Comparison of ENCODE assay signal across 20 cellular contexts in genomic region chr2:235611337-235611736, GRCh38.
DNase-seq lines count a peak whose midpoint lies in the region; ATAC-seq and TF ChIP-seq lines count a peak whose summit lies in the region.
"Had no signal": no experiment of that assay in that cellular context is flagged by ENCODE, and none has a peak within 500 bp of the region (broad histone marks: within the 10 kb centered on the region; RNA-seq: fewer than 3 reads in every experiment).

No MANE protein-coding gene starts in this region.

- DNase-seq in NCI-H1417 treated with DMSO at 0.1 percent for 48 hours (lab: John Stamatoyannopoulos, UW) (peak; percentile 87), NCI-H524 treated with DMSO at 0.1 percent for 48 hours (lab: John Stamatoyannopoulos, UW) (peak; percentile 75), glutamatergic neuron (no peak), NCI-H226 (no peak)
- DNase-seq in central memory CD4-positive, alpha-beta T cell, result no peak
- DNase-seq in activated naive CD4-positive, alpha-beta T cell treated with anti-CD3 and anti-CD28 coated beads for 36 hours, result no peak
- DNase-seq: activated CD4-positive, alpha-beta T cell treated with anti-CD3 and anti-CD28 coated beads for 4 hours; activated CD8-positive, alpha-beta memory T cell treated with anti-CD3 and anti-CD28 coated beads, Interleukin-2, amount 50 U/mL, for 48 hours; activated naive CD4-positive, alpha-beta T cell; CD8-positive, alpha-beta memory T cell; IMR-90; MG63; ovary; Peyer's patch; stimulated activated naive CD8-positive, alpha-beta T cell treated with anti-CD3 and anti-CD28 coated beads, Interleukin-15, Interleukin-2, amounts not matched to agents 100 U/mL and 50 U/mL, for 24 hours had no signal

- H3K9me3 Mint-ChIP-seq in glutamatergic neuron (ENCODE audit: unreplicated experiment), result peaks cover 38% of the 10 kb centered on the region
- H3K9me3 Mint-ChIP-seq in activated naive CD4-positive, alpha-beta T cell treated with anti-CD3 and anti-CD28 coated beads for 36 hours, result no peaks in the 10 kb centered on the region
- H3K9me3 Mint-ChIP-seq: CD8-positive, alpha-beta memory T cell; type B pancreatic cell had no signal

- peak overlapping the region; percentile 61 for H3K4me3 Mint-ChIP-seq in glutamatergic neuron (ENCODE audit: unreplicated experiment)
- H3K4me3 Mint-ChIP-seq in activated naive CD4-positive, alpha-beta T cell treated with anti-CD3 and anti-CD28 coated beads for 36 hours, result no peak overlapping the region
- H3K4me3 Mint-ChIP-seq: CD8-positive, alpha-beta memory T cell had no signal

- peak overlapping the region; percentile 99 for H3K27ac Mint-ChIP-seq in glutamatergic neuron (ENCODE audit: unreplicated experiment)
- no peak overlapping the region for H3K27ac Mint-ChIP-seq in activated naive CD4-positive, alpha-beta T cell treated with anti-CD3 and anti-CD28 coated beads for 36 hours
- H3K27ac Mint-ChIP-seq: CD8-positive, alpha-beta memory T cell; type B pancreatic cell had no signal

- TF ChIP-seq CTCF in C4-2B (conservative IDR thresholded peaks at IDR 0.05) (no peak), glutamatergic neuron (IDR thresholded peaks at IDR 0.05; ENCODE audit: partially characterized antibody, unreplicated experiment) (no peak)

- H3K4me1 Mint-ChIP-seq in glutamatergic neuron (ENCODE audit: low read depth, unreplicated experiment), result peaks cover 76% of the 10 kb centered on the region
- no peaks in the 10 kb centered on the region for H3K4me1 Mint-ChIP-seq in activated naive CD4-positive, alpha-beta T cell treated with anti-CD3 and anti-CD28 coated beads for 36 hours (ENCODE audit: low read depth)

- peaks cover 20% of the 10 kb centered on the region for H3K27me3 Mint-ChIP-seq in glutamatergic neuron (ENCODE audit: unreplicated experiment)
- peaks cover 2% of the 10 kb centered on the region for H3K27me3 Mint-ChIP-seq in activated naive CD4-positive, alpha-beta T cell treated with anti-CD3 and anti-CD28 coated beads for 36 hours (ENCODE audit: low read depth)
- H3K27me3 Mint-ChIP-seq: type B pancreatic cell had no signal

- intact Hi-C loops in activated naive CD4-positive, alpha-beta T cell treated with anti-CD3 and anti-CD28 coated beads for 36 hours (cut with micrococcal nuclease), result no loop called here

- H3K36me3 Mint-ChIP-seq in glutamatergic neuron (ENCODE audit: unreplicated experiment), result no peaks in the 10 kb centered on the region
- no peaks in the 10 kb centered on the region for H3K36me3 Mint-ChIP-seq in activated naive CD4-positive, alpha-beta T cell treated with anti-CD3 and anti-CD28 coated beads for 36 hours (ENCODE audit: low read depth)
- H3K36me3 Mint-ChIP-seq: CD8-positive, alpha-beta memory T cell had no signal

- CTCF ChIA-PET in activated naive CD4-positive, alpha-beta T cell treated with anti-CD3 and anti-CD28 coated beads for 36 hours (lab: Charles Lee), result no interaction called here

- H3K27ac ChIP-seq in C4-2B, result peak overlapping the region; percentile 50
- H3K27ac ChIP-seq: HL-60, ovary, Peyer's patch had no signal

- no peak for ATAC-seq in GM21528 (IDR thresholded peaks at IDR 0.05; ENCODE audit: low FRiP score, unreplicated experiment)
- ATAC-seq: sciatic nerve; stimulated activated naive CD8-positive, alpha-beta T cell treated with anti-CD3 and anti-CD28 coated beads, Interleukin-15, Interleukin-2, amounts not matched to agents 100 U/mL and 50 U/mL, for 24 hours had no signal

Comparison
In these comparisons a context has a peak if more than half of its experiments do, and no peak if none do; other contexts are left out.
1. DNase-seq: peak in NCI-H1417 treated with DMSO at 0.1 percent for 48 hours (single experiment) and NCI-H524 treated with DMSO at 0.1 percent for 48 hours (single experiment); none in glutamatergic neuron (single experiment), central memory CD4-positive, alpha-beta T cell (single experiment), activated naive CD4-positive, alpha-beta T cell treated with anti-CD3 and anti-CD28 coated beads for 36 hours (single experiment) and NCI-H226 (single experiment).